8 cellular contexts compared by ENCODE assay signal in the genomic region with DNA sequence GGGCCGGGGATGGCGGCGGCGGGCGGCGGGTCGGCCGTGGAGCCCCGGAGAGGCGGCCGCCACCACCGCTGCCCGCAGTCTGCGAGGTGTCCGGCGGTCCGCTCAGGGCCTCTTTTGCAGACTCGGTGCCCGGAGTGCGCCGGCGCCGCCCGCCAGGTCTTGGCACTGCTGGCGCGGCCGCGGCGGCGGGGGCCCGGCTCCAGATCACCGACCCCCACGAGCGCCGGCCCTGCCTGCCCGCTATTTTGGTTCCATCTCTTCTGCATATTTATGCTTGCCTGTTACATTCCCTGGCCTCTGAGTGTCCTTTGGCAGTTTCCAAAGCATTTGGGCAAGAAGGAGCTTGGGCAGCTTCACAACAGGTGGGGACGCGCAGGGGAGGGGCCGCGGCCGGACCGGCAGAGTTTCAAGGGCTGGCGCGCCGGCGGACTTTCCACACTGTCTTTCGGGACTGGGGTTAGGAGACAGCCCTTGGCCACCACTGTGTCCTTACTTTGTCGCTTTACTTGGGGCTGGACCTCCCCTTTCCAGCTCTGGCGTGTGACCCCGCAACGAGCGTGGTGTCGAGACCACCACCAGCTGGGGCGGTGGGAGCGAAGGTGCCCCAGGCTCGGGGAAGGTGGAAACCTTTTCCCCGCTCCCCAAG. TPM values are rescaled to one million over a fixed set of nuclear protein-coding genes. Genes with fewer than 3 reads are reported as not detected.
A peak's percentile ranks its signal among the peaks of the same experiment; 100 is the strongest.
DNase-seq lines count a peak whose midpoint lies in the region; ATAC-seq and TF ChIP-seq lines count a peak whose summit lies in the region.

No MANE protein-coding gene starts in this region.

- H3K4me3 Mint-ChIP-seq in chondrocyte (ENCODE audit: unreplicated experiment) = peak overlapping the region; percentile 90

- TF ChIP-seq RAD21 in Ishikawa (IDR thresholded peaks at IDR 0.05; ENCODE audit: low read depth) = no peak

- DNase-seq in ELR (ENCODE audit: low read depth) (peak; percentile 52), chondrocyte (ENCODE audit: low spot score) (no peak), left lobe of liver (ENCODE audit: low spot score) (peak; percentile 75), NCI-H2107 treated with DMSO at 0.1 percent for 48 hours (lab: John Stamatoyannopoulos, UW; ENCODE audit: unreplicated experiment) (no peak)
- peak; percentile 9 to 17 for DNase-seq in activated CD4-positive, alpha-beta T cell treated with anti-CD3 and anti-CD28 coated beads for 24 hours (ENCODE audit: low read depth in 2 of 2)
- DNase-seq in stimulated activated CD4-positive, alpha-beta T cell treated with anti-CD3 and anti-CD28 coated beads, Interleukin-4, amount 100 ng/mL, for 4 hours = peak; percentile 7 to 36

- TF ChIP-seq CTCF in chondrocyte (IDR thresholded peaks at IDR 0.05) = no peak

- TF ChIP-seq EP300 in Ishikawa (IDR thresholded peaks at IDR 0.05; ENCODE audit: borderline replicate concordance) = no peak

- ATAC-seq in GM21717 (IDR thresholded peaks at IDR 0.05; ENCODE audit: unreplicated experiment) (peak; percentile 53), left lobe of liver (peak; percentile 60)

- peak overlapping the region; percentile 97 for H3K27ac Mint-ChIP-seq in chondrocyte (ENCODE audit: unreplicated experiment)

- no peaks in the 10 kb centered on the region for H3K9me3 Mint-ChIP-seq in chondrocyte (ENCODE audit: low read depth)

- peaks cover 47% of the 10 kb centered on the region for H3K4me1 Mint-ChIP-seq in chondrocyte (ENCODE audit: low read depth)

- H3K36me3 Mint-ChIP-seq in chondrocyte (ENCODE audit: low read depth) = no peaks in the 10 kb centered on the region

- no peaks in the 10 kb centered on the region for H3K27me3 Mint-ChIP-seq in chondrocyte (ENCODE audit: low read depth)

TF ChIP-seq in Ishikawa, 13 proteins besides CTCF, POLR2A, EP300 and RAD21:
- TF ChIP-seq, protein P1, sequence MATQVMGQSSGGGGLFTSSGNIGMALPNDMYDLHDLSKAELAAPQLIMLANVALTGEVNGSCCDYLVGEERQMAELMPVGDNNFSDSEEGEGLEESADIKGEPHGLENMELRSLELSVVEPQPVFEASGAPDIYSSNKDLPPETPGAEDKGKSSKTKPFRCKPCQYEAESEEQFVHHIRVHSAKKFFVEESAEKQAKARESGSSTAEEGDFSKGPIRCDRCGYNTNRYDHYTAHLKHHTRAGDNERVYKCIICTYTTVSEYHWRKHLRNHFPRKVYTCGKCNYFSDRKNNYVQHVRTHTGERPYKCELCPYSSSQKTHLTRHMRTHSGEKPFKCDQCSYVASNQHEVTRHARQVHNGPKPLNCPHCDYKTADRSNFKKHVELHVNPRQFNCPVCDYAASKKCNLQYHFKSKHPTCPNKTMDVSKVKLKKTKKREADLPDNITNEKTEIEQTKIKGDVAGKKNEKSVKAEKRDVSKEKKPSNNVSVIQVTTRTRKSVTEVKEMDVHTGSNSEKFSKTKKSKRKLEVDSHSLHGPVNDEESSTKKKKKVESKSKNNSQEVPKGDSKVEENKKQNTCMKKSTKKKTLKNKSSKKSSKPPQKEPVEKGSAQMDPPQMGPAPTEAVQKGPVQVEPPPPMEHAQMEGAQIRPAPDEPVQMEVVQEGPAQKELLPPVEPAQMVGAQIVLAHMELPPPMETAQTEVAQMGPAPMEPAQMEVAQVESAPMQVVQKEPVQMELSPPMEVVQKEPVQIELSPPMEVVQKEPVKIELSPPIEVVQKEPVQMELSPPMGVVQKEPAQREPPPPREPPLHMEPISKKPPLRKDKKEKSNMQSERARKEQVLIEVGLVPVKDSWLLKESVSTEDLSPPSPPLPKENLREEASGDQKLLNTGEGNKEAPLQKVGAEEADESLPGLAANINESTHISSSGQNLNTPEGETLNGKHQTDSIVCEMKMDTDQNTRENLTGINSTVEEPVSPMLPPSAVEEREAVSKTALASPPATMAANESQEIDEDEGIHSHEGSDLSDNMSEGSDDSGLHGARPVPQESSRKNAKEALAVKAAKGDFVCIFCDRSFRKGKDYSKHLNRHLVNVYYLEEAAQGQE (IDR thresholded peaks at IDR 0.05; ENCODE audit: low read depth) = no peak
- TF ChIP-seq, protein P2, sequence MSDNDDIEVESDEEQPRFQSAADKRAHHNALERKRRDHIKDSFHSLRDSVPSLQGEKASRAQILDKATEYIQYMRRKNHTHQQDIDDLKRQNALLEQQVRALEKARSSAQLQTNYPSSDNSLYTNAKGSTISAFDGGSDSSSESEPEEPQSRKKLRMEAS (IDR thresholded peaks at IDR 0.05) = 0 out of 2 replicates have a peak, but pooled peaks have one; percentile 41

RNA-seq across cellular contexts. Expression of a gene that starts 0.7 kb away (rescaled TPM):
- total RNA-seq in chondrocyte = 17.8 to 26.0 TPM (median 23.0 TPM) in 3 replicates
- 39.6 TPM for total RNA-seq in left lobe of liver

Comparison
In these comparisons a context has a peak if more than half of its experiments do, and no peak if none do; other contexts are left out.
1. DNase-seq: peak in ELR (single experiment), activated CD4-positive, alpha-beta T cell treated with anti-CD3 and anti-CD28 coated beads for 24 hours (2 of 2), left lobe of liver (single experiment) and stimulated activated CD4-positive, alpha-beta T cell treated with anti-CD3 and anti-CD28 coated beads, Interleukin-4, amount 100 ng/mL, for 4 hours (2 of 2); none in chondrocyte (single experiment) and NCI-H2107 treated with DMSO at 0.1 percent for 48 hours (single experiment).